1 cellular context compared by ENCODE assay signal in genomic region chrX:153882557-153882956, GRCh38.
TF ChIP-seq lines count a peak whose summit lies in the region.

No MANE protein-coding gene starts in this region.

TF ChIP-seq in HepG2, 621 proteins besides CTCF, POLR2A, EP300 and RAD21:
- no peak for TF ChIP-seq NFKB2 (CRISPR knock-in tag; IDR thresholded peaks at IDR 0.05; ENCODE audit: borderline replicate concordance)
- TF ChIP-seq SMAD1 (CRISPR knock-in tag; IDR thresholded peaks at IDR 0.05; ENCODE audit: borderline replicate concordance, low read depth): no peak
- no peak for TF ChIP-seq ZNF557 (CRISPR knock-in tag; IDR thresholded peaks at IDR 0.05)
- TF ChIP-seq PCBP1 (IDR thresholded peaks at IDR 0.05; ENCODE audit: borderline replicate concordance, low read depth, low read length): no peak
- no peak for TF ChIP-seq TOE1 (CRISPR knock-in tag; IDR thresholded peaks at IDR 0.05)
- TF ChIP-seq SNRNP70 (IDR thresholded peaks at IDR 0.05; ENCODE audit: low read depth, low read length): no peak
- TF ChIP-seq CEBPZ (IDR thresholded peaks at IDR 0.05; ENCODE audit: low read length): no peak
- no peak for TF ChIP-seq ZNF556 (CRISPR knock-in tag; IDR thresholded peaks at IDR 0.05; ENCODE audit: borderline replicate concordance)
- no peak for TF ChIP-seq ZNF343 (CRISPR knock-in tag; IDR thresholded peaks at IDR 0.05)
- no peak for TF ChIP-seq ZNF546 (CRISPR knock-in tag; conservative IDR thresholded peaks at IDR 0.05)
- no peak for TF ChIP-seq MYNN (CRISPR knock-in tag; IDR thresholded peaks at IDR 0.05; ENCODE audit: low read depth)
- TF ChIP-seq ZNF101 (CRISPR knock-in tag; IDR thresholded peaks at IDR 0.05; ENCODE audit: borderline replicate concordance, low read depth): no peak
- TF ChIP-seq ZNF34 (CRISPR knock-in tag; IDR thresholded peaks at IDR 0.05; ENCODE audit: borderline replicate concordance): no peak
- TF ChIP-seq ZNF558 (CRISPR knock-in tag; IDR thresholded peaks at IDR 0.05; ENCODE audit: borderline replicate concordance): no peak
- no peak for TF ChIP-seq KMT2A (CRISPR knock-in tag; IDR thresholded peaks at IDR 0.05)
- no peak for TF ChIP-seq RXRA (CRISPR knock-in tag; IDR thresholded peaks at IDR 0.05)
- no peak for TF ChIP-seq ATF1 (CRISPR knock-in tag; IDR thresholded peaks at IDR 0.05)
- no peak for TF ChIP-seq ZBTB7B (CRISPR knock-in tag; IDR thresholded peaks at IDR 0.05)
